12 cellular contexts compared by ENCODE assay signal in the genomic region with DNA sequence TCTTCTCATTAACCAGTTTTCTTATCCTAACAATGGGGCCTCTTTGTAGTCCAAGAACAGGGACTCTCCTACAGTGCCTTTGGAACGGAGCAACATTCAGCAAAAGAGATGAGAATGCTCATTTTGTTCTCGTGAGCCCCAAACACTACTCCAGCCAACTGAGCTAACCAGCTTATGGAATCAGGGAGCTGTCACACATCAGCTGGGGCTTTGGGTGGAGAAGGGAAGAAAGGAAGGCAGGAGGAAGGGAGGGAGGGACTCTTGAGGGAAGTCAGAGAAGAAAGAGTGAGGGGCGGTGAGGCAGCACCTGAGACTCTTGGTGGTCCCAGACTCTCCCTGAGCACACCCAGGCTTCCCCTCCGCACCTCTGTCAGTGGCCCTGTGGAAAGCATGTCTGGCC.
A peak's percentile ranks its signal among the peaks of the same experiment; 100 is the strongest.
DNase-seq lines count a peak whose midpoint lies in the region; ATAC-seq and TF ChIP-seq lines count a peak whose summit lies in the region.
"Had no signal": no experiment of that assay in that cellular context is flagged by ENCODE, and none has a peak within 500 bp of the region (broad histone marks: within the 10 kb centered on the region; RNA-seq: fewer than 3 reads in every experiment).

No MANE protein-coding gene starts in this region.

- H3K4me3 ChIP-seq in Caco-2 (ENCODE audit: low read depth, low read length) (no peak overlapping the region), ascending aorta (no peak overlapping the region), lower lobe of right lung (no peak overlapping the region), spleen (no peak overlapping the region)
- H3K4me3 ChIP-seq: esophagus muscularis mucosa had no signal

- peak overlapping the region; percentile 64 for H3K27ac Mint-ChIP-seq in Caco-2 (ENCODE audit: unreplicated experiment)
- H3K27ac Mint-ChIP-seq: activated naive CD8-positive, alpha-beta T cell had no signal

- H3K27ac ChIP-seq in ascending aorta (peak overlapping the region; percentile 37 to 70), lower lobe of right lung (peak overlapping the region; percentile 0), spleen (peak overlapping the region in 5 of 8 donors; percentile 69 to 88 (median 81))

- DNase-seq in Caco-2 = no peak
- DNase-seq in ascending aorta (ENCODE audit: low spot score in 2 of 2) = no peak
- no peak for DNase-seq in lower lobe of right lung
- no peak for DNase-seq in spleen
- DNase-seq in cerebellar nuclear complex (lab: John Stamatoyannopoulos, UW) = no peak
- no peak for DNase-seq in stimulated activated CD4-positive, alpha-beta T cell treated with anti-CD3 and anti-CD28 coated beads, Interleukin-12 subunit alpha, Interleukin-12 subunit beta, amount 100 ng/mL, for 4 hours

- H3K4me3 Mint-ChIP-seq in Caco-2 (ENCODE audit: unreplicated experiment) = no peak overlapping the region
- H3K4me3 Mint-ChIP-seq: activated CD8-positive, alpha-beta memory T cell treated with anti-CD3 and anti-CD28 coated beads, Interleukin-2, amount 10 ng/mL, durations not matched to agents 7 days and 5 days; CD4-positive, CD25-positive, alpha-beta regulatory T cell had no signal

- no peaks in the 10 kb centered on the region for H3K9me3 Mint-ChIP-seq in Caco-2 (ENCODE audit: unreplicated experiment)
- H3K9me3 Mint-ChIP-seq: CD4-positive, CD25-positive, alpha-beta regulatory T cell had no signal

- POLR2A ChIA-PET in Caco-2 (lab: Charles Lee) = no interaction called here

- no peak for ATAC-seq in lower lobe of right lung
- no peak for ATAC-seq in GM18519 (IDR thresholded peaks at IDR 0.05; ENCODE audit: low FRiP score, unreplicated experiment)
- no peak for ATAC-seq in esophagus mucosa

- CTCF ChIA-PET in Caco-2 (lab: Charles Lee) = interaction anchor here (0.5 to 2.0 kb wide), 12 partner anchors 14 to 356 kb away, joined by 3 to 11 read pairs (median 4); no protein-coding TSS in a partner anchor

- no TSS peak for BruUV-seq in Caco-2 (replicated peaks; lab: Mats Ljungman, UMichigan)

- no peak for TF ChIP-seq POLR2A in spleen (IDR thresholded peaks at IDR 0.05)

- H3K4me1 ChIP-seq in Caco-2 (peaks cover 26% of the 10 kb centered on the region; the same call in 1 of the 2 replicates), ascending aorta (peaks cover 0 to 6% of the 10 kb centered on the region in 2 donors), lower lobe of right lung (peaks cover 55% of the 10 kb centered on the region), spleen (peaks cover 22 to 78% (median 51%) of the 10 kb centered on the region in 6 donors)

- WGBS in spleen, 5 donors = 90 to 95% (median 93%) methylated on average over 4 of the region's 4 CpGs

- H3K27me3 Mint-ChIP-seq in Caco-2 (ENCODE audit: insufficient read depth, unreplicated experiment) = no peaks in the 10 kb centered on the region
- H3K27me3 Mint-ChIP-seq: activated CD8-positive, alpha-beta memory T cell treated with anti-CD3 and anti-CD28 coated beads, Interleukin-2, amount 10 ng/mL, durations not matched to agents 7 days and 5 days; activated naive CD8-positive, alpha-beta T cell; CD4-positive, CD25-positive, alpha-beta regulatory T cell had no signal

- H3K9me3 ChIP-seq in Caco-2 (no peaks in the 10 kb centered on the region), ascending aorta (no peaks in the 10 kb centered on the region), lower lobe of right lung (no peaks in the 10 kb centered on the region), spleen (no peaks in the 10 kb centered on the region)
- H3K9me3 ChIP-seq: esophagus muscularis mucosa had no signal

- intact Hi-C loops in Caco-2 (cut with micrococcal nuclease; ENCODE audit: unreplicated experiment) (loop anchor here (1.0 to 10.0 kb wide), 5 partner anchors 37 to 356 kb away; a partner anchor contains a TSS), ascending aorta (cut with DNase I) (loop anchor here (1.0 kb wide), 2 partner anchors 130 to 356 kb away; no protein-coding TSS in a partner anchor), lower lobe of right lung (cut with DNase I) (loop anchor here (10.0 kb wide), 1 partner anchor 358 kb away; no protein-coding TSS in a partner anchor), spleen (cut with DNase I; ENCODE audit: low total_unique reads) (loop anchor here (2.0 to 5.0 kb wide), 2 partner anchors 128 to 356 kb away; no protein-coding TSS in a partner anchor)

- H3K36me3 Mint-ChIP-seq in Caco-2 (ENCODE audit: insufficient read depth, unreplicated experiment) = peaks cover 4% of the 10 kb centered on the region
- H3K36me3 Mint-ChIP-seq: activated CD8-positive, alpha-beta memory T cell treated with anti-CD3 and anti-CD28 coated beads, Interleukin-2, amount 10 ng/mL, durations not matched to agents 7 days and 5 days; activated naive CD8-positive, alpha-beta T cell had no signal

- peaks cover 58% of the 10 kb centered on the region for H3K4me1 Mint-ChIP-seq in Caco-2 (ENCODE audit: low read depth, unreplicated experiment)

- H3K27me3 ChIP-seq in Caco-2 (replicated peaks; ENCODE audit: control insufficient read depth, insufficient read depth, low read length) (no peaks in the 10 kb centered on the region), ascending aorta (no peaks in the 10 kb centered on the region), lower lobe of right lung (ENCODE audit: low read depth) (no peaks in the 10 kb centered on the region), spleen (replicated peaks in 1 of 7) (no peaks in the 10 kb centered on the region)
- H3K27me3 ChIP-seq: esophagus muscularis mucosa had no signal

- TF ChIP-seq CTCF in Caco-2 (IDR thresholded peaks at IDR 0.05; ENCODE audit: insufficient read depth in 1 of 2, low read depth in 1 of 2, low read length in 1 of 2, severe bottlenecking in 1 of 2, unreplicated experiment in 1 of 2) = no peak
- no peak for TF ChIP-seq CTCF in ascending aorta (IDR thresholded peaks at IDR 0.05)
- TF ChIP-seq CTCF in lower lobe of right lung (IDR thresholded peaks at IDR 0.05) = no peak
- TF ChIP-seq CTCF in spleen (IDR thresholded peaks at IDR 0.05 in 8 of 11, conservative IDR thresholded peaks at IDR 0.05 in 3 of 11) = no peak

- H3K36me3 ChIP-seq in Caco-2 (ENCODE audit: control insufficient read depth, insufficient read depth, low read length) = no peaks in the 10 kb centered on the region
- no peaks in the 10 kb centered on the region for H3K36me3 ChIP-seq in ascending aorta
- peaks cover 11% of the 10 kb centered on the region for H3K36me3 ChIP-seq in lower lobe of right lung
- H3K36me3 ChIP-seq in spleen = peaks cover 0 to 42% (median 0%) of the 10 kb centered on the region in 6 donors

Comparison
In these comparisons a context has a peak if more than half of its experiments do, and no peak if none do; other contexts are left out.
1. H3K27ac ChIP-seq: peak in every context shown above with its lines; median percentile 81 in spleen; 54 in ascending aorta; 0 in lower lobe of right lung.